In the genomic region with DNA sequence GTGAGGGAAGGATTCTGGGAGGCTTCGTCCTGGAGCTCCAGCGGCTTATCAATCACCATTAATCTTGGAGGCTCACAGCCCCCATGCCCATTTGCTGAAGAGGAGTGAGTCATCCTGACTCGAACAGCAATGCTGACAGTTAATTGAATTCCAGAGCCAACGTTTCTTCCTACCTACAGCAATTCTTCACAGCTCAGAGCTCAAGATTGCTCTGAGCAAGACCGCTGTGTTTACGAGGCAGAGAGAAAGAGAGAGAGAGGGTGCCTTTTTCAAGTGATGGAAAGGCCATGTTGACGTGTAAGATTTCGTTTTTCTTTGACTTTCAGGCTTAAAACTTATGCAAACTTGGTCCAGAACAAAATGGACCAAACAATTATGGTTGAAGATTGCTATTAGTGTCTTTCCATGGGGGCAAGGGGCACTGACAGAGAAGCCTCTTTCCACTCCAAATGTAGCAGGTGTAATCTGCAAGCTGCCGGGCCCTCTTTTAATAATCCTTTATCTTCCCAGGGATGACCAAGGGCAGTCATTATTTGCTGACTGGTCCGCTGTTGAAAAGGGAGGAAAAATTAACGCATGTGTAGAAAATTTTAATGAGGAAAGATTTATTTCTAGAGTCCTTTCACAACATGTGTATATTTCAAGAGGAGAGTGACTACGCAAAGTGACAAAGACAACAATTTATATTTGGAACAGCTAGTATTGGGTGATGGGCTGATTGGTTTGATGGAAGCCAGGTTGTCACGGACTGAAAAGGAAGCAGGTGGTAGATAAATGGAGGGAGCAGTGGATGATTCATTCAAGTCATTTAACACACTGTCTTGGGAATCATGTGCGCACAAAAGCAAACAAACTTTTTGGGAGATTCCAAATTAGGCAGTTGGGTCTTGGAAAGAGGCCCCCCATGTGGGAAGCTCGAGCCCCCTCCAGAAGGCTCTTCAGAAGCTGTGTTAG, we compare ENCODE assay signal across 1 cellular context.
TF ChIP-seq lines count a peak whose summit lies in the region.

No MANE protein-coding gene starts in this region.

TF ChIP-seq in K562, 482 proteins besides CTCF, POLR2A, EP300 and RAD21 (continued from another document and continues in another):
- TF ChIP-seq CLOCK (CRISPR knock-in tag; IDR thresholded peaks at IDR 0.05; ENCODE audit: borderline replicate concordance) (no peak), HMBOX1 (IDR thresholded peaks at IDR 0.05) (no peak), ARHGAP35 (IDR thresholded peaks at IDR 0.05; ENCODE audit: partially characterized antibody) (no peak), RBM34 (IDR thresholded peaks at IDR 0.05; ENCODE audit: borderline replicate concordance, insufficient read depth, low read length) (no peak), PCBP1 (IDR thresholded peaks at IDR 0.05; ENCODE audit: low read depth, low read length, poor library complexity, severe bottlenecking) (no peak), MEIS2 (IDR thresholded peaks at IDR 0.05; ENCODE audit: partially characterized antibody) (peak; percentile 88), ZNF609 (CRISPR knock-in tag; IDR thresholded peaks at IDR 0.05; ENCODE audit: borderline replicate concordance) (no peak), ZNF224 (CRISPR knock-in tag; IDR thresholded peaks at IDR 0.05) (no peak), ZBTB1 (CRISPR knock-in tag; IDR thresholded peaks at IDR 0.05; ENCODE audit: borderline replicate concordance, low read depth) (no peak), BRD9 (IDR thresholded peaks at IDR 0.05; ENCODE audit: low read depth, partially characterized antibody) (no peak), ZNF584 (CRISPR knock-in tag; IDR thresholded peaks at IDR 0.05; ENCODE audit: low read depth) (no peak), SMARCC2 (IDR thresholded peaks at IDR 0.05; ENCODE audit: low read depth) (peak; percentile 74; the same call in 1 of the 2 replicates), ZNF3 (CRISPR knock-in tag; IDR thresholded peaks at IDR 0.05) (no peak), RBFOX2 (IDR thresholded peaks at IDR 0.05; ENCODE audit: low read depth, low read length) (no peak), JUNB (CRISPR knock-in tag; conservative IDR thresholded peaks at IDR 0.05) (0 out of 2 replicates have a peak, but pooled peaks have one; percentile 46), CBX2 (IDR thresholded peaks at IDR 0.05; ENCODE audit: insufficient read depth, low read length, poor library complexity, severe bottlenecking) (no peak), CEBPG (CRISPR knock-in tag; IDR thresholded peaks at IDR 0.05) (no peak), CEBPG (tag; conservative IDR thresholded peaks at IDR 0.05 in 1 of 2, IDR thresholded peaks at IDR 0.05 in 1 of 2) (no peak), MYNN (IDR thresholded peaks at IDR 0.05) (no peak), MYNN (CRISPR knock-in tag; IDR thresholded peaks at IDR 0.05) (no peak), TCFL5 (CRISPR knock-in tag; conservative IDR thresholded peaks at IDR 0.05) (no peak), RBM17 (IDR thresholded peaks at IDR 0.05; ENCODE audit: borderline replicate concordance, low read depth, low read length) (no peak), MTF1 (CRISPR knock-in tag; IDR thresholded peaks at IDR 0.05; ENCODE audit: borderline replicate concordance) (no peak), ZNF263 (CRISPR knock-in tag; IDR thresholded peaks at IDR 0.05; ENCODE audit: borderline replicate concordance) (no peak), RREB1 (CRISPR knock-in tag; IDR thresholded peaks at IDR 0.05) (0 out of 2 replicates have a peak, but pooled peaks have one; percentile 13), DACH1 (IDR thresholded peaks at IDR 0.05; ENCODE audit: partially characterized antibody) (no peak), KDM2B (CRISPR knock-in tag; IDR thresholded peaks at IDR 0.05) (no peak), CCAR2 (IDR thresholded peaks at IDR 0.05; ENCODE audit: low read depth, low read length) (no peak), NONO (IDR thresholded peaks at IDR 0.05; ENCODE audit: low read depth in 2 of 2, low read length in 1 of 2) (no peak), SMAD4 (CRISPR knock-in tag; conservative IDR thresholded peaks at IDR 0.05) (no peak), KAT2B (IDR thresholded peaks at IDR 0.05; ENCODE audit: low read depth, low read length) (no peak), ZSCAN32 (CRISPR knock-in tag; IDR thresholded peaks at IDR 0.05) (no peak), ZBTB7A (IDR thresholded peaks at IDR 0.05; ENCODE audit: borderline replicate concordance, control insufficient read depth, low read depth, low read length) (no peak), TBP (optimal IDR thresholded peaks at IDR 0.05; ENCODE audit: low read depth, low read length) (no peak), ZNF395 (CRISPR knock-in tag; IDR thresholded peaks at IDR 0.05) (no peak), ZC3H11A (IDR thresholded peaks at IDR 0.05; ENCODE audit: low read depth, low read length) (no peak), MAZ (CRISPR knock-in tag; conservative IDR thresholded peaks at IDR 0.05 in 1 of 2, IDR thresholded peaks at IDR 0.05 in 1 of 2) (peak in 1 of 2 experiments; percentile 69; a peak in 2 of 4 replicates), SMARCA4 (IDR thresholded peaks at IDR 0.05) (peak; percentile 90), ZNF41 (CRISPR knock-in tag; conservative IDR thresholded peaks at IDR 0.05) (no peak), RBM25 (IDR thresholded peaks at IDR 0.05; ENCODE audit: low read depth, low read length, severe bottlenecking) (no peak), GTF2E2 (tag; IDR thresholded peaks at IDR 0.05) (no peak), CHD1 (IDR thresholded peaks at IDR 0.05; ENCODE audit: low read length) (no peak), NFYB (IDR thresholded peaks at IDR 0.05; ENCODE audit: extremely low read depth, insufficient read length) (no peak)
- TF ChIP-seq, protein P1, sequence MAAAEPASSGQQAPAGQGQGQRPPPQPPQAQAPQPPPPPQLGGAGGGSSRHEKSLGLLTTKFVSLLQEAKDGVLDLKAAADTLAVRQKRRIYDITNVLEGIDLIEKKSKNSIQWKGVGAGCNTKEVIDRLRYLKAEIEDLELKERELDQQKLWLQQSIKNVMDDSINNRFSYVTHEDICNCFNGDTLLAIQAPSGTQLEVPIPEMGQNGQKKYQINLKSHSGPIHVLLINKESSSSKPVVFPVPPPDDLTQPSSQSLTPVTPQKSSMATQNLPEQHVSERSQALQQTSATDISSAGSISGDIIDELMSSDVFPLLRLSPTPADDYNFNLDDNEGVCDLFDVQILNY (CRISPR knock-in tag; IDR thresholded peaks at IDR 0.05), result no peak
